ENCODE assay signal across 8 cellular contexts in genomic region chr16:70395345-70395901, GRCh38. TPM values are rescaled to one million over a fixed set of nuclear protein-coding genes. Genes with fewer than 3 reads are reported as not detected.
DNase-seq lines count a peak whose midpoint lies in the region; ATAC-seq and TF ChIP-seq lines count a peak whose summit lies in the region.

No MANE protein-coding gene starts in this region.

- H3K36me3 ChIP-seq in OCI-LY3 (replicated peaks; ENCODE audit: low read depth, low read length) (peaks cover 60% of the 10 kb centered on the region), ovary (no peaks in the 10 kb centered on the region)

- peaks cover 4% of the 10 kb centered on the region for H3K4me1 Mint-ChIP-seq in activated T-cell treated with anti-CD3 and anti-CD28 coated beads, Interleukin-2, amount 50 U/mL, for 24 hours (ENCODE audit: low read depth)

- peaks cover 20% of the 10 kb centered on the region for H3K36me3 Mint-ChIP-seq in activated T-cell treated with anti-CD3 and anti-CD28 coated beads, Interleukin-2, amount 50 U/mL, for 24 hours (ENCODE audit: low read depth)

- H3K4me2 ChIP-seq in OCI-LY3 (ENCODE audit: low read length) = no peak overlapping the region

- no peaks in the 10 kb centered on the region for H3K9me3 ChIP-seq in OCI-LY3 (ENCODE audit: insufficient read depth, low read length)
- H3K9me3 ChIP-seq in ovary = no peaks in the 10 kb centered on the region

- ATAC-seq in HG03460 (IDR thresholded peaks at IDR 0.05; ENCODE audit: unreplicated experiment) = no peak
- ATAC-seq in GM21367 (IDR thresholded peaks at IDR 0.05; ENCODE audit: unreplicated experiment) = no peak

- no peak overlapping the region for H3K4me3 ChIP-seq in AG10803 (ENCODE audit: low read length)
- H3K4me3 ChIP-seq in OCI-LY3 (ENCODE audit: low read length) = no peak overlapping the region
- H3K4me3 ChIP-seq in foreskin fibroblast (ENCODE audit: low read depth in 1 of 2, low read length in 2 of 2) = no peak overlapping the region
- H3K4me3 ChIP-seq in ovary = no peak overlapping the region

- intact Hi-C loops in ovary (cut with DNase I) = no loop called here

- no peaks in the 10 kb centered on the region for H3K4me1 ChIP-seq in OCI-LY3 (ENCODE audit: low read length)
- H3K4me1 ChIP-seq in ovary (ENCODE audit: insufficient read depth) = no peaks in the 10 kb centered on the region

- TF ChIP-seq CTCF in AG10803 (conservative IDR thresholded peaks at IDR 0.05; ENCODE audit: low read length) = peak; percentile 62
- peak; percentile 86 for TF ChIP-seq CTCF in OCI-LY3 (IDR thresholded peaks at IDR 0.05; ENCODE audit: low read depth, low read length)
- TF ChIP-seq CTCF in foreskin fibroblast (IDR thresholded peaks at IDR 0.05; ENCODE audit: low read depth, low read length) = peak; percentile 65
- peak in 1 of 3 donors; percentile 27 for TF ChIP-seq CTCF in ovary (IDR thresholded peaks at IDR 0.05)

- no peak overlapping the region for H3K27ac Mint-ChIP-seq in activated T-cell treated with anti-CD3 and anti-CD28 coated beads, Interleukin-2, amount 50 U/mL, for 24 hours

- H4K20me1 ChIP-seq in OCI-LY3 (ENCODE audit: insufficient read depth, low read length) = peaks cover 44% of the 10 kb centered on the region

- H3K4me3 Mint-ChIP-seq in activated T-cell treated with anti-CD3 and anti-CD28 coated beads, Interleukin-2, amount 50 U/mL, for 24 hours = no peak overlapping the region

- H3K9ac ChIP-seq in OCI-LY3 (ENCODE audit: low read length) = no peak overlapping the region

- no peak overlapping the region for H2AFZ ChIP-seq in OCI-LY3 (ENCODE audit: low read depth, low read length)

- no peaks in the 10 kb centered on the region for H3K27me3 Mint-ChIP-seq in activated T-cell treated with anti-CD3 and anti-CD28 coated beads, Interleukin-2, amount 50 U/mL, for 24 hours

- no peaks in the 10 kb centered on the region for H3K9me3 Mint-ChIP-seq in activated T-cell treated with anti-CD3 and anti-CD28 coated beads, Interleukin-2, amount 50 U/mL, for 24 hours

- no peak for TF ChIP-seq POLR2A in ovary (IDR thresholded peaks at IDR 0.05)

- H3K79me2 ChIP-seq in OCI-LY3 (ENCODE audit: low read length) = peaks cover 22% of the 10 kb centered on the region

- H3K27me3 ChIP-seq in OCI-LY3 (ENCODE audit: low read depth, low read length) (no peaks in the 10 kb centered on the region), ovary (no peaks in the 10 kb centered on the region)

- 65 to 72% (median 70%) methylated on average over 8 of the region's 8 CpGs for WGBS in ovary, 3 donors

- H3K27ac ChIP-seq in OCI-LY3 (ENCODE audit: low read length) (no peak overlapping the region), ovary (no peak overlapping the region)

- peak; percentile 26 for DNase-seq in AG10803 (ENCODE audit: low read depth)
- DNase-seq in GM19238 (ENCODE audit: insufficient read length, low spot score) = peak; percentile 69
- peak; percentile 78 for DNase-seq in activated T-cell treated with anti-CD3 and anti-CD28 coated beads, Interleukin-2, amount 50 U/mL, for 24 hours
- DNase-seq in foreskin fibroblast = peak in 1 of 2 donors; percentile 59
- peak in 4 of 5 donors; percentile 40 to 55 (median 45) for DNase-seq in ovary

- TF ChIP-seq EP300 in ovary (IDR thresholded peaks at IDR 0.05) = no peak

RNA-seq across cellular contexts. Expression of gene ST3GAL2, which starts 43.5 kb away (rescaled TPM):
- total RNA-seq in ovary = 10 to 100 TPM; 12.3 to 49.7 (median 25.0) TPM
- 10 to 100 TPM in 1 of 2 donors, 1 to 10 TPM in 1; 6.2 to 13.4 TPM for polyA plus RNA-seq in ovary

RNA-seq across cellular contexts. Expression of gene DDX19A, which starts 48.7 kb away (rescaled TPM):
- 10 to 100 TPM; 22.9 to 40.9 (median 34.7) TPM for total RNA-seq in ovary
- 10 to 100 TPM; 26.3 to 37.3 TPM for polyA plus RNA-seq in ovary

RNA-seq across cellular contexts. Expression of gene FCSK, which starts 59.0 kb away (rescaled TPM):
- 10 to 100 TPM; 15.0 to 29.4 (median 20.4) TPM for total RNA-seq in ovary
- polyA plus RNA-seq in ovary = 10 to 100 TPM in 1 of 2 donors, 1 to 10 TPM in 1; 5.1 to 11.8 TPM
